ENCODE assay signal across 23 cellular contexts in genomic region chr2:2740238-2740775, GRCh38.
A peak's percentile ranks its signal among the peaks of the same experiment; 100 is the strongest.
DNase-seq lines count a peak whose midpoint lies in the region; ATAC-seq, FAIRE-seq and TF ChIP-seq lines count a peak whose summit lies in the region.
"Had no signal": no experiment of that assay in that cellular context is flagged by ENCODE, and none has a peak within 500 bp of the region (broad histone marks: within the 10 kb centered on the region; RNA-seq: fewer than 3 reads in every experiment).

No MANE protein-coding gene starts in this region.

- peaks cover 0 to 9% (median 0%) of the 10 kb centered on the region in 11 donors for H3K9me3 Mint-ChIP-seq in naive thymus-derived CD4-positive, alpha-beta T cell

- intact Hi-C loops in K562 (cut with micrococcal nuclease) = no loop called here
- intact Hi-C loops in esophagus squamous epithelium (cut with DNase I) = no loop called here
- intact Hi-C loops in naive thymus-derived CD4-positive, alpha-beta T cell (cut with micrococcal nuclease) = no loop called here

- TF ChIP-seq CTCF in RWPE2 (IDR thresholded peaks at IDR 0.05; ENCODE audit: poor library complexity, severe bottlenecking) = no peak
- no peak for TF ChIP-seq CTCF in K562 (IDR thresholded peaks at IDR 0.05 in 2 of 3, conservative IDR thresholded peaks at IDR 0.05 in 1 of 3; ENCODE audit: insufficient read depth in 2 of 3, low read depth in 1 of 3, low read length in 3 of 3)
- no peak for TF ChIP-seq CTCF in esophagus squamous epithelium (IDR thresholded peaks at IDR 0.05)
- TF ChIP-seq CTCF in osteoblast (IDR thresholded peaks at IDR 0.05; ENCODE audit: extremely low read depth, low read depth, low read length) = no peak

- H3K9me3 ChIP-seq in RWPE2 (ENCODE audit: severe bottlenecking) = no peaks in the 10 kb centered on the region
- no peaks in the 10 kb centered on the region for H3K9me3 ChIP-seq in K562 (replicated peaks; ENCODE audit: control insufficient read depth, insufficient read depth, low read depth, low read length)
- no peaks in the 10 kb centered on the region for H3K9me3 ChIP-seq in esophagus squamous epithelium
- H3K9me3 ChIP-seq in osteoblast (ENCODE audit: low read depth, low read length) = no peaks in the 10 kb centered on the region
- no peaks in the 10 kb centered on the region for H3K9me3 ChIP-seq in naive thymus-derived CD4-positive, alpha-beta T cell (ENCODE audit: control insufficient read depth in 2 of 3, low read length in 3 of 3)
- H3K9me3 ChIP-seq: BE2C had no signal

- BruUV-seq in K562 (replicated peaks; lab: Mats Ljungman, UMichigan) = no TSS peak

- CTCF ChIA-PET in K562 (lab: Yijun Ruan, JAX; ENCODE audit: low intra/inter-chr PET ratio) = no interaction called here
- CTCF ChIA-PET in naive thymus-derived CD4-positive, alpha-beta T cell (lab: Charles Lee) = no interaction called here

- H3K9ac ChIP-seq in K562 (ENCODE audit: insufficient read depth in 1 of 2, low read depth in 2 of 2, low read length in 2 of 2) = no peak overlapping the region

- no peaks in the 10 kb centered on the region for H3K36me3 ChIP-seq in RWPE2 (ENCODE audit: low read depth)
- no peaks in the 10 kb centered on the region for H3K36me3 ChIP-seq in K562 (ENCODE audit: control insufficient read depth, insufficient read depth, low read length)
- no peaks in the 10 kb centered on the region for H3K36me3 ChIP-seq in esophagus squamous epithelium
- H3K36me3 ChIP-seq in osteoblast (ENCODE audit: insufficient read depth, low read length) = no peaks in the 10 kb centered on the region
- H3K36me3 ChIP-seq in naive thymus-derived CD4-positive, alpha-beta T cell (ENCODE audit: control insufficient read depth in 2 of 3, insufficient read depth in 3 of 3, low read length in 3 of 3) = no peaks in the 10 kb centered on the region
- H3K36me3 ChIP-seq: BE2C had no signal

- H3K27me3 ChIP-seq in RWPE2 (ENCODE audit: insufficient read depth, poor library complexity, severe bottlenecking) (no peaks in the 10 kb centered on the region), K562 (ENCODE audit: control insufficient read depth in 2 of 2, insufficient read depth in 2 of 2, low read length in 2 of 2) (peaks cover 0 to 16% of the 10 kb centered on the region in 2 experiments; a peak in 2 of 5 replicates), esophagus squamous epithelium (no peaks in the 10 kb centered on the region), osteoblast (ENCODE audit: insufficient read depth, low read length) (no peaks in the 10 kb centered on the region)
- H3K27me3 ChIP-seq in naive thymus-derived CD4-positive, alpha-beta T cell (ENCODE audit: control insufficient read depth in 2 of 2, insufficient read depth in 2 of 2, low read length in 2 of 2) = no peaks in the 10 kb centered on the region
- H3K27me3 ChIP-seq: BE2C had no signal

- no peak overlapping the region for H3K4me3 ChIP-seq in RWPE2 (ENCODE audit: severe bottlenecking)
- H3K4me3 ChIP-seq in K562 = no peak overlapping the region
- no peak overlapping the region for H3K4me3 ChIP-seq in esophagus squamous epithelium
- no peak overlapping the region for H3K4me3 ChIP-seq in osteoblast (ENCODE audit: insufficient read depth, low read length)
- H3K4me3 ChIP-seq in naive thymus-derived CD4-positive, alpha-beta T cell (ENCODE audit: low read length) = no peak overlapping the region
- H3K4me3 ChIP-seq: GM23338 had no signal

- in situ Hi-C loops in K562 (cut with MboI) = no loop called here

- TF ChIP-seq RAD21 in K562 (CRISPR knock-in tag; conservative IDR thresholded peaks at IDR 0.05 in 1 of 2, IDR thresholded peaks at IDR 0.05 in 1 of 2) = no peak

- ATAC-seq in RWPE2 (ENCODE audit: low read depth) = no peak
- ATAC-seq in K562 = no peak
- no peak for ATAC-seq in GM21526 (IDR thresholded peaks at IDR 0.05; ENCODE audit: low FRiP score, unreplicated experiment)
- ATAC-seq in esophagus mucosa = no peak
- ATAC-seq in naive thymus-derived CD4-positive, alpha-beta T cell = no peak
- ATAC-seq: GM23338 had no signal

- no peak for FAIRE-seq in K562 (lab: Jason Lieb, UNC)
- FAIRE-seq: A204.1, GM12891, H54 had no signal

- no peak overlapping the region for H3K4me2 ChIP-seq in K562 (ENCODE audit: insufficient read depth, low read length)
- no peak overlapping the region for H3K4me2 ChIP-seq in osteoblast (ENCODE audit: insufficient read depth, low read length)
- H3K4me2 ChIP-seq: GM23338 had no signal

- 0% methylated on average over 1 of the region's 1 CpG for WGBS in K562 (ENCODE audit: insufficient coverage, low coverage, missing lambda C conversion rate)
- 70 to 81% methylated on average over 1 of the region's 1 CpG for WGBS in esophagus squamous epithelium, 2 donors

- no peak overlapping the region for H3K27ac Mint-ChIP-seq in naive thymus-derived CD4-positive, alpha-beta T cell
- H3K27ac Mint-ChIP-seq: GM23338 had no signal

- no peaks in the 10 kb centered on the region for H3K4me1 ChIP-seq in RWPE2 (ENCODE audit: insufficient read depth, poor library complexity, severe bottlenecking)
- no peaks in the 10 kb centered on the region for H3K4me1 ChIP-seq in K562 (replicated peaks in 1 of 2; ENCODE audit: control insufficient read depth in 2 of 2, insufficient read depth in 2 of 2, low read length in 2 of 2)
- peaks cover 0 to 51% (median 13%) of the 10 kb centered on the region in 3 donors for H3K4me1 ChIP-seq in esophagus squamous epithelium
- H3K4me1 ChIP-seq in osteoblast (ENCODE audit: insufficient read depth, low read length) = no peaks in the 10 kb centered on the region
- H3K4me1 ChIP-seq in naive thymus-derived CD4-positive, alpha-beta T cell (ENCODE audit: control insufficient read depth in 2 of 2, insufficient read depth in 2 of 2, low read length in 2 of 2) = no peaks in the 10 kb centered on the region
- H3K4me1 ChIP-seq: BE2C had no signal

- TF ChIP-seq POLR2A in K562 (conservative IDR thresholded peaks at IDR 0.05) (no peak), esophagus squamous epithelium (IDR thresholded peaks at IDR 0.05) (no peak)

- no peak overlapping the region for H2AFZ ChIP-seq in K562 (ENCODE audit: low read depth, low read length)
- H2AFZ ChIP-seq in osteoblast (ENCODE audit: low read length) = no peak overlapping the region
- H2AFZ ChIP-seq: GM23338 had no signal

- POLR2A ChIA-PET in K562 (lab: Yijun Ruan, JAX) = no interaction called here
- POLR2A ChIA-PET in naive thymus-derived CD4-positive, alpha-beta T cell (lab: Charles Lee) = no interaction called here

- TF ChIP-seq EP300 in K562 (IDR thresholded peaks at IDR 0.05; ENCODE audit: low read length) = no peak

- peak overlapping the region; percentile 28 for H3K27ac ChIP-seq in RWPE2 (ENCODE audit: poor library complexity, severe bottlenecking)
- H3K27ac ChIP-seq in K562 (ENCODE audit: extremely low read depth, low read depth, low read length) = no peak overlapping the region
- peak overlapping the region in 3 of 4 donors; percentile 44 to 74 (median 57) for H3K27ac ChIP-seq in esophagus squamous epithelium
- H3K27ac ChIP-seq in osteoblast (ENCODE audit: low read depth, low read length) = no peak overlapping the region
- no peak overlapping the region for H3K27ac ChIP-seq in naive thymus-derived CD4-positive, alpha-beta T cell (ENCODE audit: low read depth, low read length)

- H3K27me3 Mint-ChIP-seq in naive thymus-derived CD4-positive, alpha-beta T cell = peaks cover 0 to 8% (median under 1%) of the 10 kb centered on the region in 5 donors
- H3K27me3 Mint-ChIP-seq: CD4-positive, CD25-positive, alpha-beta regulatory T cell had no signal

- DNase-seq in RWPE2 (ENCODE audit: low spot score) (no peak), K562 (ENCODE audit: extremely low read depth in 1 of 4, low spot score in 3 of 4) (no peak), esophagus squamous epithelium (lab: John Stamatoyannopoulos, UW) (no peak), osteoblast (ENCODE audit: insufficient read length, low spot score, missing footprints) (peak; percentile 38), SHP77 treated with DMSO at 0.1 percent for 48 hours (lab: John Stamatoyannopoulos, UW) (no peak)
- DNase-seq in naive thymus-derived CD4-positive, alpha-beta T cell = no peak
- DNase-seq: ACHN; BE2C; C1 segment of cervical spinal cord; CD4-positive, CD25-positive, alpha-beta regulatory T cell; CD8-positive, alpha-beta memory T cell; COR-L47; DMS 273 treated with DMSO at 0.1 percent for 48 hours; DMS53; DND-41; EL; HCEC 1CT had no signal

- H3K79me2 ChIP-seq in K562 (ENCODE audit: control insufficient read depth, insufficient read depth, low read length) (no peaks in the 10 kb centered on the region), osteoblast (ENCODE audit: insufficient read depth, low read length) (no peaks in the 10 kb centered on the region)

- no peak overlapping the region for H3K4me3 Mint-ChIP-seq in naive thymus-derived CD4-positive, alpha-beta T cell
- H3K4me3 Mint-ChIP-seq: CD4-positive, CD25-positive, alpha-beta regulatory T cell; CD8-positive, alpha-beta memory T cell; GM23338 had no signal

- H4K20me1 ChIP-seq in K562 (replicated peaks; ENCODE audit: control insufficient read depth, insufficient read depth, low read length) (no peaks in the 10 kb centered on the region; the same call in 1 of the 2 replicates), osteoblast (ENCODE audit: insufficient read depth, low read length) (no peaks in the 10 kb centered on the region)

- H3K4me1 Mint-ChIP-seq in naive thymus-derived CD4-positive, alpha-beta T cell = no peaks in the 10 kb centered on the region
- H3K4me1 Mint-ChIP-seq: CD4-positive, CD25-positive, alpha-beta regulatory T cell; CD8-positive, alpha-beta memory T cell had no signal

- H3K36me3 Mint-ChIP-seq in naive thymus-derived CD4-positive, alpha-beta T cell = peaks cover 0 to 4% (median 0%) of the 10 kb centered on the region in 5 donors
- H3K36me3 Mint-ChIP-seq: CD4-positive, CD25-positive, alpha-beta regulatory T cell; CD8-positive, alpha-beta memory T cell had no signal

- no peaks in the 10 kb centered on the region for H3K9me1 ChIP-seq in K562 (ENCODE audit: control insufficient read depth, insufficient read depth, low read length)

TF ChIP-seq in K562, 482 proteins besides CTCF, POLR2A, EP300 and RAD21:
- TF ChIP-seq ZNF263 (CRISPR knock-in tag; IDR thresholded peaks at IDR 0.05; ENCODE audit: borderline replicate concordance) = peak; percentile 93
- TF ChIP-seq ZNF134 (CRISPR knock-in tag; conservative IDR thresholded peaks at IDR 0.05) = no peak

Comparison
In these comparisons a context has a peak if more than half of its experiments do, and no peak if none do; other contexts are left out.
1. H3K27ac ChIP-seq: peak in RWPE2 (single experiment) and esophagus squamous epithelium (3 of 4); none in K562 (single experiment), osteoblast (single experiment) and naive thymus-derived CD4-positive, alpha-beta T cell (single experiment).